ENCODE assay signal across 17 cellular contexts in genomic region chr4:95545526-95545925, GRCh38. TPM values are rescaled to one million over a fixed set of nuclear protein-coding genes. Genes with fewer than 3 reads are reported as not detected.
DNase-seq lines count a peak whose midpoint lies in the region; ATAC-seq and TF ChIP-seq lines count a peak whose summit lies in the region.
"Had no signal": no experiment of that assay in that cellular context is flagged by ENCODE, and none has a peak within 500 bp of the region (broad histone marks: within the 10 kb centered on the region; RNA-seq: fewer than 3 reads in every experiment).

No MANE protein-coding gene starts in this region.

- ATAC-seq in SK-N-SH treated with all-trans-retinoic acid at 6 μM for 48 hours (no peak), HG03520 (IDR thresholded peaks at IDR 0.05; ENCODE audit: unreplicated experiment) (no peak), mucosa of descending colon (no peak)

- no peak for TF ChIP-seq EP300 in SK-N-SH (IDR thresholded peaks at IDR 0.05; ENCODE audit: borderline replicate concordance in 1 of 2, low read depth in 1 of 2, low read length in 1 of 2)

- no peaks in the 10 kb centered on the region for H4K20me1 ChIP-seq in SK-N-SH (ENCODE audit: insufficient read depth)

- peak overlapping the region; percentile 9; the same call in 1 of the 2 replicates for H3K9ac ChIP-seq in SK-N-SH
- H3K9ac ChIP-seq: KMS-11 had no signal

- H3F3A ChIP-seq in SK-N-SH (replicated peaks; ENCODE audit: insufficient read depth) = peaks cover 24% of the 10 kb centered on the region

- POLR2A ChIA-PET in SK-N-SH (lab: Yijun Ruan, JAX) = interaction anchor here (1.2 to 5.6 kb wide), 6 partner anchors 8 to 29 kb away, joined by 4 to 39 read pairs (median 9); no protein-coding TSS in a partner anchor

- peak overlapping the region; percentile 96 for H3K4me3 Mint-ChIP-seq in mesothelial cell of epicardium
- H3K4me3 Mint-ChIP-seq: CD4-positive, alpha-beta T cell had no signal

- H3K4me1 ChIP-seq in SK-N-SH (ENCODE audit: control insufficient read depth in 1 of 2, insufficient read depth in 2 of 2, low read depth in 1 of 2, low read length in 1 of 2) (peaks cover 0 to 12% of the 10 kb centered on the region in 2 experiments; a peak in 1 of 4 replicates), tibial artery (peaks cover 0 to 4% (median 3%) of the 10 kb centered on the region in 4 donors), mucosa of descending colon (ENCODE audit: low read depth) (no peaks in the 10 kb centered on the region)

- peaks cover 11% of the 10 kb centered on the region for H3K36me3 Mint-ChIP-seq in mesothelial cell of epicardium

- TF ChIP-seq CTCF in SK-N-SH (IDR thresholded peaks at IDR 0.05) = no peak
- TF ChIP-seq CTCF in mesothelial cell of epicardium (IDR thresholded peaks at IDR 0.05; ENCODE audit: unreplicated experiment) = no peak
- TF ChIP-seq CTCF in tibial artery (IDR thresholded peaks at IDR 0.05) = no peak
- no peak for TF ChIP-seq CTCF in mucosa of descending colon (IDR thresholded peaks at IDR 0.05)

- peak overlapping the region; percentile 12; the same call in 1 of the 2 replicates for H2AFZ ChIP-seq in SK-N-SH (ENCODE audit: low read depth)

- H3K27ac ChIP-seq in SK-N-SH (ENCODE audit: low read depth in 2 of 2, low read length in 1 of 2) = peak overlapping the region; percentile 59 to 98
- peak overlapping the region; percentile 96 to 98 for H3K27ac ChIP-seq in tibial artery
- H3K27ac ChIP-seq: 22Rv1, KMS-11 had no signal

- WGBS in SK-N-SH (ENCODE audit: low lambda C conversion rate) = 20% methylated on average over 6 of the region's 6 CpGs

- TF ChIP-seq RAD21 in SK-N-SH (IDR thresholded peaks at IDR 0.05; ENCODE audit: low read length) = peak; percentile 17; the same call in 1 of the 2 replicates

- peak overlapping the region; percentile 84 for H3K4me2 ChIP-seq in SK-N-SH
- H3K4me2 ChIP-seq: KMS-11 had no signal

- H3K9me2 ChIP-seq in SK-N-SH = no peaks in the 10 kb centered on the region

- CTCF ChIA-PET in SK-N-SH (lab: Yijun Ruan, JAX) = interaction anchor here (0.6 to 14.1 kb wide), 19 partner anchors 8 to 924 kb away, joined by 3 to 183 read pairs (median 3); no protein-coding TSS in a partner anchor

- peaks cover 63% of the 10 kb centered on the region for H3K4me1 Mint-ChIP-seq in mesothelial cell of epicardium

- no peaks in the 10 kb centered on the region for H3K27me3 Mint-ChIP-seq in mesothelial cell of epicardium (ENCODE audit: low read depth)

- intact Hi-C loops in tibial artery (cut with DNase I; ENCODE audit: low total_unique reads) = no loop called here
- intact Hi-C loops in mucosa of descending colon (cut with DNase I, micrococcal nuclease) = no loop called here

- H3K9me3 ChIP-seq in SK-N-SH (no peaks in the 10 kb centered on the region), tibial artery (no peaks in the 10 kb centered on the region), mucosa of descending colon (no peaks in the 10 kb centered on the region)
- H3K9me3 ChIP-seq: spleen had no signal

- peak overlapping the region; percentile 97 for H3K27ac Mint-ChIP-seq in mesothelial cell of epicardium
- H3K27ac Mint-ChIP-seq: CD4-positive, alpha-beta T cell had no signal

- peaks cover 4% of the 10 kb centered on the region for H3K9me3 Mint-ChIP-seq in mesothelial cell of epicardium
- H3K9me3 Mint-ChIP-seq: CD4-positive, alpha-beta T cell had no signal

- DNase-seq in SK-N-SH (no peak), foreskin melanocyte (peak; percentile 46), mesothelial cell of epicardium (ENCODE audit: low spot score in 2 of 2, unreplicated experiment in 2 of 2) (no peak), tibial artery (no peak), mucosa of descending colon (no peak), NCI-H2107 treated with DMSO at 0.1 percent for 48 hours (lab: John Stamatoyannopoulos, UW; ENCODE audit: unreplicated experiment) (no peak)
- DNase-seq: activated effector memory CD4-positive, alpha-beta T cell treated with anti-CD3 and anti-CD28 coated beads, Interleukin-2, amount 50 U/mL, for 16 hours; CD4-positive, alpha-beta T cell; effector CD8-positive, alpha-beta T cell; NCI-H146; spleen; stimulated activated naive CD4-positive, alpha-beta T cell treated with Interleukin-2 at 50 U/mL for 16 hours had no signal

- H3K36me3 ChIP-seq in SK-N-SH (replicated peaks in 1 of 2; ENCODE audit: control insufficient read depth in 1 of 2, insufficient read depth in 2 of 2, low read length in 1 of 2) (peaks cover 2 to 6% of the 10 kb centered on the region in 2 experiments), tibial artery (no peaks in the 10 kb centered on the region), mucosa of descending colon (ENCODE audit: low read depth) (no peaks in the 10 kb centered on the region)
- H3K36me3 ChIP-seq: spleen had no signal

- H3K27me3 ChIP-seq in SK-N-SH (ENCODE audit: insufficient read depth) (no peaks in the 10 kb centered on the region), tibial artery (no peaks in the 10 kb centered on the region)

- peaks cover 37% of the 10 kb centered on the region for H3K79me2 ChIP-seq in SK-N-SH (ENCODE audit: insufficient read depth)

- peak overlapping the region; percentile 82 to 95 for H3K4me3 ChIP-seq in SK-N-SH (ENCODE audit: low read depth in 2 of 2, low read length in 1 of 2)
- H3K4me3 ChIP-seq in tibial artery = peak overlapping the region; percentile 70 to 81
- H3K4me3 ChIP-seq in mucosa of descending colon = no peak overlapping the region

TF ChIP-seq in SK-N-SH, 30 proteins besides CTCF, POLR2A, EP300 and RAD21:
- no peak for TF ChIP-seq TAF1 (IDR thresholded peaks at IDR 0.05; ENCODE audit: borderline replicate concordance, low read depth, low read length)
- peak; percentile 40; the same call in 1 of the 2 replicates for TF ChIP-seq GATA2 (CRISPR knock-in tag; IDR thresholded peaks at IDR 0.05)
- TF ChIP-seq EZH2phosphoT487 (IDR thresholded peaks at IDR 0.05; ENCODE audit: borderline replicate concordance, low read depth) = no peak

TF ChIP-seq in SK-N-SH treated with all-trans-retinoic acid at 6 μM for 48 hours, 23 proteins besides CTCF, POLR2A, EP300 and RAD21:
- TF ChIP-seq ZNF565 (CRISPR knock-in tag; conservative IDR thresholded peaks at IDR 0.05; ENCODE audit: low read depth) (no peak), ARNTL (CRISPR knock-in tag; IDR thresholded peaks at IDR 0.05; ENCODE audit: borderline replicate concordance, low read depth) (no peak)

RNA-seq across cellular contexts. Expression of gene UNC5C, which starts 3.2 kb away (rescaled TPM):
- 3.3 and 5.4 TPM in 2 replicates for polyA plus RNA-seq in SK-N-SH (2012; rRNA removed)
- polyA plus RNA-seq in SK-N-SH (2012; cell fraction: cytosol; rRNA removed) = 3.9 and 5.5 TPM in 2 replicates
- 3.7 and 5.9 TPM in 2 replicates for polyA plus RNA-seq in SK-N-SH (2012; cell fraction: nucleus; rRNA removed)
- total RNA-seq in mesothelial cell of epicardium = 76.7 to 77.9 TPM (median 77.1 TPM) in 3 replicates
- 1 to 10 TPM; 3.1 to 7.2 (median 4.6) TPM for total RNA-seq in mucosa of descending colon
- total RNA-seq: activated CD8-positive, alpha-beta memory T cell treated with anti-CD3 and anti-CD28 coated beads for 36 hours; CD4-positive, alpha-beta T cell had no signal
